In genomic region chr6:148866657-148867268, GRCh38 we compare ENCODE assay signal across 1 cellular context.
A peak's percentile ranks its signal among the peaks of the same experiment; 100 is the strongest.
TF ChIP-seq lines count a peak whose summit lies in the region.

No MANE protein-coding gene starts in this region.

TF ChIP-seq in GM12878, 131 proteins besides CTCF, POLR2A, EP300 and RAD21 (continued from another document):
- TF ChIP-seq, protein P1, sequence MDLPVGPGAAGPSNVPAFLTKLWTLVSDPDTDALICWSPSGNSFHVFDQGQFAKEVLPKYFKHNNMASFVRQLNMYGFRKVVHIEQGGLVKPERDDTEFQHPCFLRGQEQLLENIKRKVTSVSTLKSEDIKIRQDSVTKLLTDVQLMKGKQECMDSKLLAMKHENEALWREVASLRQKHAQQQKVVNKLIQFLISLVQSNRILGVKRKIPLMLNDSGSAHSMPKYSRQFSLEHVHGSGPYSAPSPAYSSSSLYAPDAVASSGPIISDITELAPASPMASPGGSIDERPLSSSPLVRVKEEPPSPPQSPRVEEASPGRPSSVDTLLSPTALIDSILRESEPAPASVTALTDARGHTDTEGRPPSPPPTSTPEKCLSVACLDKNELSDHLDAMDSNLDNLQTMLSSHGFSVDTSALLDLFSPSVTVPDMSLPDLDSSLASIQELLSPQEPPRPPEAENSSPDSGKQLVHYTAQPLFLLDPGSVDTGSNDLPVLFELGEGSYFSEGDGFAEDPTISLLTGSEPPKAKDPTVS (IDR thresholded peaks at IDR 0.05; ENCODE audit: low read depth, low read length): no peak
- no peak for TF ChIP-seq ETV6 (conservative IDR thresholded peaks at IDR 0.05 in 1 of 2, IDR thresholded peaks at IDR 0.05 in 1 of 2; ENCODE audit: borderline replicate concordance in 1 of 2, low read depth in 1 of 2)
- TF ChIP-seq NR2C2 (IDR thresholded peaks at IDR 0.05; ENCODE audit: borderline replicate concordance, control insufficient read depth, insufficient read length, low read depth): no peak
- TF ChIP-seq SMC3 (IDR thresholded peaks at IDR 0.05; ENCODE audit: borderline replicate concordance, low read length): peak; percentile 4; the same call in 1 of the 2 replicates
